8 cellular contexts compared by ENCODE assay signal in the genomic region with DNA sequence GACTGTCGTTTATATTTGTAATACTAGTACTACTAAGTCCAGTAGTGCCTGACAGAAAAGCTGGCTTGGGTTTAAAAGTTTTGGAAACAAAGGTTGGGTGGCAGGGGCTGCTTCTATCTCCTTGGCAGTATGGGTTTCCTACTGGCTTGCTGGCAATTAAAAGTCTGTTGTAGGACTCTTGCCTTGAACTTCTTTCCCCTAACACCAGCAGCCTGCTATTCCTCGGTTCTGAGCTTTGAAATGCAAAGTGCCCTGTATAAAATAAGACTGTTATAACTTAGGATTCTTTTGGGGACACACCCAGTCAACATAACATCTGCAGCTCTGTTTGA. TPM values are rescaled to one million over a fixed set of nuclear protein-coding genes. Genes with fewer than 3 reads are reported as not detected.
A peak's percentile ranks its signal among the peaks of the same experiment; 100 is the strongest.
DNase-seq lines count a peak whose midpoint lies in the region; ATAC-seq and TF ChIP-seq lines count a peak whose summit lies in the region.

No MANE protein-coding gene starts in this region.

- no peak for ATAC-seq in GM18858 (IDR thresholded peaks at IDR 0.05; ENCODE audit: unreplicated experiment)

- peaks cover 40 to 50% (median 40%) of the 10 kb centered on the region in 3 donors for H3K4me1 Mint-ChIP-seq in IgD-negative memory B cell

- H3K36me3 Mint-ChIP-seq in IgD-negative memory B cell, result no peaks in the 10 kb centered on the region

- H3K9me3 ChIP-seq in muscle layer of duodenum (ENCODE audit: control insufficient read depth in 1 of 2, low read length in 2 of 2), result no peaks in the 10 kb centered on the region

- no peaks in the 10 kb centered on the region for H3K9me3 Mint-ChIP-seq in IgD-negative memory B cell

- peaks cover 19 to 35% of the 10 kb centered on the region in 2 donors for H3K4me1 ChIP-seq in muscle layer of duodenum (ENCODE audit: control insufficient read depth in 1 of 2, insufficient read depth in 2 of 2, low read length in 2 of 2)

- in situ Hi-C loops in KBM-7 (cut with MboI; ENCODE audit: low pct_unique_long_range_greater_than_20kb, low sequenced_read_pairs), result no loop called here

- peak overlapping the region; percentile 86 to 98 (median 89) for H3K4me3 Mint-ChIP-seq in IgD-negative memory B cell

- H3K4me3 ChIP-seq in AG09309 (ENCODE audit: control insufficient read depth, low read depth, low read length) (peak overlapping the region; percentile 78), muscle layer of duodenum (ENCODE audit: low read depth in 1 of 2, low read length in 2 of 2) (peak overlapping the region; percentile 85 to 92)

- TF ChIP-seq CTCF in AG09309 (IDR thresholded peaks at IDR 0.05; ENCODE audit: control insufficient read depth, insufficient read depth, low read depth, low read length, missing control alignments), result no peak

- DNase-seq in AG09309 (ENCODE audit: low read depth), result no peak
- no peak for DNase-seq in caudate nucleus (lab: John Stamatoyannopoulos, UW)
- DNase-seq in hepatic stellate cell (ENCODE audit: low spot score), result no peak
- DNase-seq in KBM-7, result no peak
- no peak for DNase-seq in cerebellum (ENCODE audit: low spot score)

- H3K27ac ChIP-seq in caudate nucleus (ENCODE audit: low read depth, low read length) (peak overlapping the region; percentile 49), muscle layer of duodenum (ENCODE audit: low read length) (peak overlapping the region; percentile 68)

- no peaks in the 10 kb centered on the region for H3K36me3 ChIP-seq in muscle layer of duodenum (ENCODE audit: control insufficient read depth in 1 of 2, insufficient read depth in 2 of 2, low read length in 2 of 2)

- peak overlapping the region; percentile 50 to 95 (median 87) for H3K27ac Mint-ChIP-seq in IgD-negative memory B cell

- no peaks in the 10 kb centered on the region for H3K27me3 ChIP-seq in muscle layer of duodenum (ENCODE audit: low read depth, low read length)

- no peaks in the 10 kb centered on the region for H3K27me3 Mint-ChIP-seq in IgD-negative memory B cell

RNA-seq across cellular contexts. Expression of gene RNF169, which starts 1.3 kb away (rescaled TPM):
- 1.1 TPM for polyA plus RNA-seq in IgD-negative memory B cell
- 31.9 TPM for total RNA-seq in cerebellum

RNA-seq across cellular contexts. Expression of gene CHRDL2, which starts 18.7 kb away (rescaled TPM):
- not detected for polyA plus RNA-seq in IgD-negative memory B cell
- total RNA-seq in cerebellum, result not detected
